ENCODE assay signal across 12 cellular contexts in genomic region chr11:104653011-104653806, GRCh38.
DNase-seq lines count a peak whose midpoint lies in the region; ATAC-seq and TF ChIP-seq lines count a peak whose summit lies in the region.
"Had no signal": no experiment of that assay in that cellular context is flagged by ENCODE, and none has a peak within 500 bp of the region (broad histone marks: within the 10 kb centered on the region; RNA-seq: fewer than 3 reads in every experiment).

No MANE protein-coding gene starts in this region.

- TF ChIP-seq EP300 in SK-N-SH (IDR thresholded peaks at IDR 0.05; ENCODE audit: borderline replicate concordance in 1 of 2, low read depth in 1 of 2, low read length in 1 of 2) = no peak

- no peak overlapping the region for H3K4me3 Mint-ChIP-seq in activated naive CD8-positive, alpha-beta T cell treated with anti-CD3 and anti-CD28 coated beads, Interleukin-2, amount 10 ng/mL, durations not matched to agents 7 days and 5 days
- H3K4me3 Mint-ChIP-seq in activated naive CD8-positive, alpha-beta T cell treated with anti-CD3 and anti-CD28 coated beads for 36 hours = no peak overlapping the region
- H3K4me3 Mint-ChIP-seq: stimulated activated naive B cell treated with anti-CD40 and anti-IgM and Interleukin-4, amounts not matched to agents 10 μg/mL and 1 μg/mL and 100 μg/mL, for 72 hours had no signal

- peak overlapping the region; percentile 4 for H3K27ac Mint-ChIP-seq in activated naive CD8-positive, alpha-beta T cell treated with anti-CD3 and anti-CD28 coated beads, Interleukin-2, amount 10 ng/mL, durations not matched to agents 7 days and 5 days
- no peak overlapping the region for H3K27ac Mint-ChIP-seq in activated naive CD8-positive, alpha-beta T cell treated with anti-CD3 and anti-CD28 coated beads for 36 hours
- H3K27ac Mint-ChIP-seq: stimulated activated naive B cell treated with anti-CD40 and anti-IgM and Interleukin-4, amounts not matched to agents 10 μg/mL and 1 μg/mL and 100 μg/mL, for 72 hours had no signal

- no peaks in the 10 kb centered on the region for H3K9me3 ChIP-seq in SK-N-SH
- H3K9me3 ChIP-seq in subcutaneous abdominal adipose tissue (ENCODE audit: control insufficient read depth in 5 of 5, low read length in 5 of 5) = no peaks in the 10 kb centered on the region

- peak; percentile 46 for ATAC-seq in activated naive CD8-positive, alpha-beta T cell treated with anti-CD3 and anti-CD28 coated beads, Interleukin-2, amount 10 ng/mL, durations not matched to agents 7 days and 5 days (ENCODE audit: low read depth)
- no peak for ATAC-seq in GM18907 (IDR thresholded peaks at IDR 0.05; ENCODE audit: unreplicated experiment)
- ATAC-seq: left lung; stimulated activated naive B cell treated with anti-CD40 and anti-IgM and Interleukin-4, amounts not matched to agents 10 μg/mL and 1 μg/mL and 100 μg/mL, for 72 hours had no signal

- no peak for DNase-seq in activated naive CD8-positive, alpha-beta T cell treated with anti-CD3 and anti-CD28 coated beads, Interleukin-2, amount 10 ng/mL, durations not matched to agents 7 days and 5 days
- no peak for DNase-seq in activated naive CD8-positive, alpha-beta T cell treated with anti-CD3 and anti-CD28 coated beads for 36 hours
- DNase-seq in SK-N-SH (peak; percentile 17), fibroblast of peridontal ligament (ENCODE audit: extremely low read depth) (peak; percentile 3), NCI-H226 (no peak), HPDE6-E6E7 (ENCODE audit: extremely low spot score) (no peak)
- DNase-seq: activated CD8-positive, alpha-beta memory T cell treated with anti-CD3 and anti-CD28 coated beads, Interleukin-2, amount 50 U/mL, for 48 hours; left lung; NCI-H1694; stimulated activated naive B cell treated with anti-CD40 and anti-IgM and Interleukin-4, amounts not matched to agents 10 μg/mL and 1 μg/mL and 100 μg/mL, for 72 hours had no signal

- H3K9me3 Mint-ChIP-seq in activated naive CD8-positive, alpha-beta T cell treated with anti-CD3 and anti-CD28 coated beads, Interleukin-2, amount 10 ng/mL, durations not matched to agents 7 days and 5 days = peaks cover 12% of the 10 kb centered on the region
- H3K9me3 Mint-ChIP-seq in activated naive CD8-positive, alpha-beta T cell treated with anti-CD3 and anti-CD28 coated beads for 36 hours = peaks cover 8% of the 10 kb centered on the region

- H3K4me2 ChIP-seq in SK-N-SH = no peak overlapping the region

- H3K79me2 ChIP-seq in SK-N-SH (ENCODE audit: insufficient read depth) = no peaks in the 10 kb centered on the region

- CTCF ChIA-PET in SK-N-SH (lab: Yijun Ruan, JAX) = interaction anchor here (0.8 kb wide), 1 partner anchor 44 kb away, joined by 3 read pairs; no protein-coding TSS in a partner anchor

- H3K36me3 ChIP-seq in SK-N-SH (replicated peaks in 1 of 2; ENCODE audit: control insufficient read depth in 1 of 2, insufficient read depth in 2 of 2, low read length in 1 of 2) = no peaks in the 10 kb centered on the region
- H3K36me3 ChIP-seq in subcutaneous abdominal adipose tissue (ENCODE audit: control insufficient read depth in 5 of 5, insufficient read depth in 5 of 5, low read length in 5 of 5) = no peaks in the 10 kb centered on the region
- H3K36me3 ChIP-seq: left lung had no signal

- peaks cover 33% of the 10 kb centered on the region for H3K4me1 Mint-ChIP-seq in activated naive CD8-positive, alpha-beta T cell treated with anti-CD3 and anti-CD28 coated beads, Interleukin-2, amount 10 ng/mL, durations not matched to agents 7 days and 5 days
- peaks cover 27% of the 10 kb centered on the region for H3K4me1 Mint-ChIP-seq in activated naive CD8-positive, alpha-beta T cell treated with anti-CD3 and anti-CD28 coated beads for 36 hours

- H3K4me3 ChIP-seq in SK-N-SH (ENCODE audit: low read depth in 2 of 2, low read length in 1 of 2) = no peak overlapping the region; a peak in 1 of 4 replicates
- peak overlapping the region in 3 of 5 donors; percentile 9 to 51 (median 16) for H3K4me3 ChIP-seq in subcutaneous abdominal adipose tissue (ENCODE audit: low read depth in 1 of 5, low read length in 5 of 5)
- H3K4me3 ChIP-seq: left lung had no signal

- peak overlapping the region; percentile 20; the same call in 1 of the 2 replicates for H2AFZ ChIP-seq in SK-N-SH (ENCODE audit: low read depth)

- POLR2A ChIA-PET in activated naive CD8-positive, alpha-beta T cell treated with anti-CD3 and anti-CD28 coated beads, Interleukin-2, amount 10 ng/mL, durations not matched to agents 7 days and 5 days (lab: Charles Lee) = no interaction called here
- POLR2A ChIA-PET in SK-N-SH (lab: Yijun Ruan, JAX) = no interaction called here

- H3K4me1 ChIP-seq in SK-N-SH (ENCODE audit: control insufficient read depth in 1 of 2, insufficient read depth in 2 of 2, low read depth in 1 of 2, low read length in 1 of 2) (peaks cover 0 to 4% of the 10 kb centered on the region in 2 experiments; a peak in 2 of 4 replicates), subcutaneous abdominal adipose tissue (ENCODE audit: control insufficient read depth in 5 of 5, insufficient read depth in 5 of 5, low read length in 5 of 5) (peaks cover 0 to 7% (median 0%) of the 10 kb centered on the region in 5 donors)
- H3K4me1 ChIP-seq: left lung had no signal

- H3K27ac ChIP-seq in SK-N-SH (ENCODE audit: low read depth in 2 of 2, low read length in 1 of 2) (no peak overlapping the region; a peak in 1 of 4 replicates), subcutaneous abdominal adipose tissue (ENCODE audit: low read depth, low read length) (no peak overlapping the region)
- H3K27ac ChIP-seq: left lung had no signal

- H3K27me3 Mint-ChIP-seq in activated naive CD8-positive, alpha-beta T cell treated with anti-CD3 and anti-CD28 coated beads, Interleukin-2, amount 10 ng/mL, durations not matched to agents 7 days and 5 days = no peaks in the 10 kb centered on the region
- H3K27me3 Mint-ChIP-seq in activated naive CD8-positive, alpha-beta T cell treated with anti-CD3 and anti-CD28 coated beads for 36 hours = no peaks in the 10 kb centered on the region

- peaks cover 16% of the 10 kb centered on the region for H3K36me3 Mint-ChIP-seq in activated naive CD8-positive, alpha-beta T cell treated with anti-CD3 and anti-CD28 coated beads, Interleukin-2, amount 10 ng/mL, durations not matched to agents 7 days and 5 days
- H3K36me3 Mint-ChIP-seq in activated naive CD8-positive, alpha-beta T cell treated with anti-CD3 and anti-CD28 coated beads for 36 hours = peaks cover 7% of the 10 kb centered on the region
- H3K36me3 Mint-ChIP-seq: stimulated activated naive B cell treated with anti-CD40 and anti-IgM and Interleukin-4, amounts not matched to agents 10 μg/mL and 1 μg/mL and 100 μg/mL, for 72 hours had no signal

- no peak for TF ChIP-seq CTCF in SK-N-SH (IDR thresholded peaks at IDR 0.05)

- WGBS in SK-N-SH (ENCODE audit: low lambda C conversion rate) = 39% methylated on average over 9 of the region's 9 CpGs

- H3K27me3 ChIP-seq in SK-N-SH (ENCODE audit: insufficient read depth) (no peaks in the 10 kb centered on the region), subcutaneous abdominal adipose tissue (ENCODE audit: control insufficient read depth in 5 of 5, insufficient read depth in 4 of 5, low read length in 5 of 5) (no peaks in the 10 kb centered on the region)
- H3K27me3 ChIP-seq: left lung had no signal

- H4K20me1 ChIP-seq in SK-N-SH (ENCODE audit: insufficient read depth) = no peaks in the 10 kb centered on the region

- H3K9ac ChIP-seq in SK-N-SH (no peak overlapping the region), subcutaneous abdominal adipose tissue (ENCODE audit: low read length in 5 of 5) (no peak overlapping the region)

- H3F3A ChIP-seq in SK-N-SH (replicated peaks; ENCODE audit: insufficient read depth) = no peaks in the 10 kb centered on the region

- H3K9me2 ChIP-seq in SK-N-SH = no peaks in the 10 kb centered on the region

- peak; percentile 8; the same call in 1 of the 2 replicates for TF ChIP-seq RAD21 in SK-N-SH (IDR thresholded peaks at IDR 0.05; ENCODE audit: low read length)

TF ChIP-seq in SK-N-SH, 30 proteins besides CTCF, POLR2A, EP300 and RAD21:
- TF ChIP-seq JUND (IDR thresholded peaks at IDR 0.05) (no peak), GATA2 (CRISPR knock-in tag; IDR thresholded peaks at IDR 0.05) (peak; percentile 74)
TF ChIP-seq in SK-N-SH: peak in this region for 1.

Comparison
In these comparisons a context has a peak if more than half of its experiments do, and no peak if none do; other contexts are left out.
1. DNase-seq: peak in SK-N-SH (single experiment) and fibroblast of peridontal ligament (single experiment); none in activated naive CD8-positive, alpha-beta T cell treated with anti-CD3 and anti-CD28 coated beads, Interleukin-2, amount 10 ng/mL, durations not matched to agents 7 days and 5 days (single experiment), activated naive CD8-positive, alpha-beta T cell treated with anti-CD3 and anti-CD28 coated beads for 36 hours (single experiment), NCI-H226 (single experiment) and HPDE6-E6E7 (single experiment).
2. H3K4me3 ChIP-seq: peak in subcutaneous abdominal adipose tissue (3 of 5); none in SK-N-SH (0 of 2).